ENCODE assay signal across 13 cellular contexts in the genomic region with DNA sequence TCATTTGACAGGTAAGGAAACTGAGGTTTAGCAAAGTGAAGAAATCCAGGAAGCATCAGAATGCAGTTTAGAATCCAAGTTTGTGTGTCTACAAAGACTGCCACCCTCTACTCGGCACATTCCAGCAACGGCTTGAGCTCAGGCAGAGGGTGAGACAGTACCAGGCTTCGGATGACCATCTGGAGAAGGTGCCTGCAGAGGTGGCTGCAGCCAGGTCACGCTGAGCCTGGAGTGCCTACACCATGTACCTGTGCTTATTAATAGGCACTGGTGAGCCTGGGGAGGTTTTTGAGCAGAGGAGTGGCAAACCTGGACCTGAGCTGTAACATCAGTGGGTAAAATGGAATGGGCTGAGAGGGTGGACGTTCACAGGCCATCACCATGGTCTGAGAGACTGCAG. TPM values are rescaled to one million over a fixed set of nuclear protein-coding genes. Genes with fewer than 3 reads are reported as not detected.
A peak's percentile ranks its signal among the peaks of the same experiment; 100 is the strongest.
DNase-seq lines count a peak whose midpoint lies in the region; ATAC-seq and TF ChIP-seq lines count a peak whose summit lies in the region.
"Had no signal": no experiment of that assay in that cellular context is flagged by ENCODE, and none has a peak within 500 bp of the region (broad histone marks: within the 10 kb centered on the region; RNA-seq: fewer than 3 reads in every experiment).

No MANE protein-coding gene starts in this region.

- ATAC-seq in Right ventricle myocardium superior (ENCODE audit: poor library complexity) (no peak), gastroesophageal sphincter (no peak), HG02885 (IDR thresholded peaks at IDR 0.05; ENCODE audit: poor library complexity, unreplicated experiment) (no peak)

- no peak overlapping the region for H3K4me3 ChIP-seq in left ventricle myocardium inferior
- no peak overlapping the region for H3K4me3 ChIP-seq in gastroesophageal sphincter
- no peak overlapping the region for H3K4me3 ChIP-seq in prostate gland
- H3K4me3 ChIP-seq in vagina: no peak overlapping the region
- H3K4me3 ChIP-seq: HAP-1, MG63 had no signal

- DNase-seq in left ventricle myocardium inferior (no peak), Right ventricle myocardium superior (no peak), prostate gland (ENCODE audit: low spot score) (no peak), vagina (ENCODE audit: extremely low spot score in 2 of 2) (peak in 1 of 2 donors; percentile 76), SHP77 (lab: John Stamatoyannopoulos, UW) (no peak)
- no peak for DNase-seq in stimulated activated CD4-positive, alpha-beta T cell treated with anti-CD3 and anti-CD28 coated beads, Interleukin-15, amount 100 ng/mL, for 24 hours
- DNase-seq: Caco-2, MG63, NCI-H1092 treated with DMSO at 0.1 percent for 48 hours, NCI-H1694 had no signal

- H3K27me3 ChIP-seq in left ventricle myocardium inferior (ENCODE audit: low read depth): peaks cover 51% of the 10 kb centered on the region
- peaks cover 6% of the 10 kb centered on the region for H3K27me3 ChIP-seq in gastroesophageal sphincter
- H3K27me3 ChIP-seq in prostate gland (replicated peaks; ENCODE audit: insufficient read depth): no peaks in the 10 kb centered on the region
- H3K27me3 ChIP-seq in vagina: no peaks in the 10 kb centered on the region

- H3K9me3 ChIP-seq in left ventricle myocardium inferior (replicated peaks) (no peaks in the 10 kb centered on the region), gastroesophageal sphincter (no peaks in the 10 kb centered on the region), prostate gland (no peaks in the 10 kb centered on the region), vagina (no peaks in the 10 kb centered on the region)
- H3K9me3 ChIP-seq: Caco-2, HAP-1, MG63 had no signal

- H3K36me3 ChIP-seq in left ventricle myocardium inferior (no peaks in the 10 kb centered on the region), gastroesophageal sphincter (no peaks in the 10 kb centered on the region), prostate gland (no peaks in the 10 kb centered on the region), vagina (no peaks in the 10 kb centered on the region)
- H3K36me3 ChIP-seq: HAP-1, MG63 had no signal

- TF ChIP-seq POLR2A in gastroesophageal sphincter (IDR thresholded peaks at IDR 0.05): no peak
- no peak for TF ChIP-seq POLR2A in prostate gland (IDR thresholded peaks at IDR 0.05)
- TF ChIP-seq POLR2A in vagina (IDR thresholded peaks at IDR 0.05): no peak

- peaks cover 98% of the 10 kb centered on the region for H3K4me1 ChIP-seq in left ventricle myocardium inferior
- H3K4me1 ChIP-seq in gastroesophageal sphincter: peaks cover 0 to 84% (median 19%) of the 10 kb centered on the region in 3 donors
- H3K4me1 ChIP-seq in prostate gland (replicated peaks): no peaks in the 10 kb centered on the region
- peaks cover 61% of the 10 kb centered on the region for H3K4me1 ChIP-seq in vagina

- H3K27ac ChIP-seq in left ventricle myocardium inferior (replicated peaks) (peak overlapping the region; percentile 92), gastroesophageal sphincter (peak overlapping the region in 3 of 4 donors; percentile 59 to 87 (median 83)), prostate gland (peak overlapping the region; percentile 42), vagina (peak overlapping the region; percentile 24)

- no peak for TF ChIP-seq EP300 in gastroesophageal sphincter (IDR thresholded peaks at IDR 0.05)

- 59% methylated on average over 4 of the region's 5 CpGs; no CpG with 5 or more reads in 1 of the 2 donors for whole genome bisulfite sequencing in gastroesophageal sphincter (ENCODE audit: low coverage in 1 of 2), 2 donors
- 70% methylated on average over 5 of the region's 5 CpGs for WGBS in prostate gland

- intact Hi-C loops in left ventricle myocardium inferior (cut with micrococcal nuclease) (no loop called here), Right ventricle myocardium superior (cut with DNase I) (no loop called here), prostate gland (cut with DNase I) (no loop called here), vagina (cut with DNase I) (no loop called here)

- no peak for TF ChIP-seq CTCF in left ventricle myocardium inferior (IDR thresholded peaks at IDR 0.05; ENCODE audit: borderline replicate concordance)
- TF ChIP-seq CTCF in gastroesophageal sphincter (IDR thresholded peaks at IDR 0.05): no peak
- TF ChIP-seq CTCF in prostate gland (IDR thresholded peaks at IDR 0.05): no peak
- TF ChIP-seq CTCF in vagina (IDR thresholded peaks at IDR 0.05): no peak

RNA-seq across cellular contexts. Expression of gene FXYD6, which starts 4.7 kb away (rescaled TPM):
- 30.2 TPM for total RNA-seq in left ventricle myocardium inferior
- total RNA-seq in Right ventricle myocardium superior: 34.6 TPM
- total RNA-seq in gastroesophageal sphincter: 10 to 100 TPM; 28.6 to 76.7 (median 74.4) TPM
- total RNA-seq in prostate gland: 100 to 1,000 TPM in 1 of 2 donors, 10 to 100 TPM in 1; 29.6 to 366 TPM
- total RNA-seq in vagina: 75.4 TPM

RNA-seq across cellular contexts. Expression of gene FXYD2, which starts 47.2 kb away (rescaled TPM):
- total RNA-seq in left ventricle myocardium inferior (1.3 TPM), Right ventricle myocardium superior (1.4 TPM), gastroesophageal sphincter (1 to 10 TPM in 2 of 4 donors, under 1 TPM in 2; 0.50 to 3.0 (median 1.2) TPM), prostate gland (1 to 10 TPM in 1 of 2 donors, under 1 TPM in 1; 0.87 to 1.8 TPM), vagina (2.7 TPM)

RNA-seq across cellular contexts. Expression of gene TMPRSS13, which starts 57.4 kb away (rescaled TPM):
- total RNA-seq in left ventricle myocardium inferior (not detected), Right ventricle myocardium superior (not detected), gastroesophageal sphincter (under 1 TPM in 3 of 4 donors, not detected in 1; 0.13 to 0.67 (median 0.31) TPM), prostate gland (10 to 100 TPM in 1 of 2 donors, 1 to 10 TPM in 1; 1.2 to 14.7 TPM), vagina (9.6 TPM)

Comparison
In these comparisons a context has a peak if more than half of its experiments do, and no peak if none do; other contexts are left out.
1. H3K27ac ChIP-seq: peak in every context shown above with its lines; median percentile 92 in left ventricle myocardium inferior; 83 in gastroesophageal sphincter; 42 in prostate gland; 24 in vagina.